Comparison of ENCODE assay signal across 22 cellular contexts in the genomic region with DNA sequence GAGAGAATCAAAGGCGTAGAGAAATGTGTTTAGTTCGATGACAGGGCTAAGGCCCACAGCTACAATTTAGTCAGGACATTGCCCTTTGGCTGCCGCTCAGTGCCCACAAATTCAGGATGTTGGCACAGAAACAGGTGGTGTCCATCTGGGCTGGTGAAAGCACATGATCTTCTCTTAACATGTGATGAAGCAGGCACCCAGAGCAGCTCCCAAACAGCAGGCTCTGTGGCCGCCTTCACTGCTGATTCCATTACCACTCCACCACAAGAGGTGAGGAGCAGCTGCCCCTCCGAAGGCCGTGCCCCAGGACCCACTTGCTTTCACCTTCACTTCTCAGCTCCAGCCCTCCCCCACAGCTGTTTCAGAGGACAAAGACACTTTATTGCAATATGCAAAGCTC. TPM values are rescaled to one million over a fixed set of nuclear protein-coding genes. Genes with fewer than 3 reads are reported as not detected.
DNase-seq lines count a peak whose midpoint lies in the region; ATAC-seq and TF ChIP-seq lines count a peak whose summit lies in the region.
"Had no signal": no experiment of that assay in that cellular context is flagged by ENCODE, and none has a peak within 500 bp of the region (broad histone marks: within the 10 kb centered on the region; RNA-seq: fewer than 3 reads in every experiment).

No MANE protein-coding gene starts in this region.

- H3K9me2 ChIP-seq in Loucy (replicated peaks; ENCODE audit: low read depth, low read length), result no peaks in the 10 kb centered on the region

- DNase-seq in EL, result peak; percentile 78
- no peak for DNase-seq in mammary epithelial cell
- peak; percentile 98 for DNase-seq in myocyte (ENCODE audit: low read depth)
- DNase-seq in gastrocnemius medialis, result no peak
- no peak for DNase-seq in T-helper 17 cell
- DNase-seq in NCI-H82 treated with DMSO at 0.1 percent for 48 hours (lab: John Stamatoyannopoulos, UW; ENCODE audit: unreplicated experiment), result no peak
- DNase-seq in stimulated activated effector memory CD8-positive, alpha-beta T cell treated with anti-CD3 and anti-CD28 coated beads, Interleukin-12 subunit alpha, Interleukin-12 subunit beta, amount 100 ng/mL, for 72 hours (ENCODE audit: low spot score in 2 of 2), result no peak
- DNase-seq: activated CD4-positive, alpha-beta T cell treated with anti-CD3 and anti-CD28 coated beads for 4 hours; activated CD8-positive, alpha-beta memory T cell treated with anti-CD3 and anti-CD28 coated beads, Interleukin-2, amount 50 U/mL, for 4 hours; activated effector memory CD4-positive, alpha-beta T cell treated with anti-CD3 and anti-CD28 coated beads, Interleukin-2, amount 50 U/mL, for 16 hours; COR-L47; effector CD8-positive, alpha-beta T cell; heart right ventricle; NCI-H2029; NCI-H510A treated with DMSO at 0.1 percent for 48 hours; PC-9 had no signal

- H3K4me1 Mint-ChIP-seq in T-helper 17 cell, result no peaks in the 10 kb centered on the region
- H3K4me1 Mint-ChIP-seq in stimulated activated effector memory CD8-positive, alpha-beta T cell treated with anti-CD3 and anti-CD28 coated beads, Interleukin-12 subunit alpha, Interleukin-12 subunit beta, amount 100 ng/mL, for 72 hours, result no peaks in the 10 kb centered on the region

- H2AFZ ChIP-seq in Loucy (ENCODE audit: low read length), result peak overlapping the region; percentile 53
- peak overlapping the region; percentile 79 for H2AFZ ChIP-seq in mammary epithelial cell (ENCODE audit: low read depth, low read length)
- H2AFZ ChIP-seq: PC-9 had no signal

- TF ChIP-seq CTCF in Loucy (conservative IDR thresholded peaks at IDR 0.05; ENCODE audit: low read length) (no peak), mammary epithelial cell (conservative IDR thresholded peaks at IDR 0.05 in 1 of 2, IDR thresholded peaks at IDR 0.05 in 1 of 2; ENCODE audit: extremely low read depth in 1 of 2, insufficient read depth in 1 of 2, low read depth in 1 of 2, low read length in 2 of 2) (no peak), gastrocnemius medialis (IDR thresholded peaks at IDR 0.05 in 4 of 5, conservative IDR thresholded peaks at IDR 0.05 in 1 of 5) (no peak)

- H3K4me2 ChIP-seq in Loucy (ENCODE audit: low read depth, low read length, poor library complexity, severe bottlenecking) (no peak overlapping the region), mammary epithelial cell (ENCODE audit: insufficient read depth, low read depth, low read length) (peak overlapping the region; percentile 48)
- H3K4me2 ChIP-seq: PC-9, smooth muscle cell had no signal

- dilution Hi-C loops in mammary epithelial cell (cut with HindIII; ENCODE audit: low sequenced_read_pairs), result no loop called here

- in situ Hi-C loops in mammary epithelial cell (cut with MboI; ENCODE audit: low sequenced_read_pairs in 2 of 2), result no loop called here
- in situ Hi-C loops in gastrocnemius medialis (cut with MboI; ENCODE audit: low sequenced_read_pairs in 4 of 4), result no loop called here

- WGBS in mammary epithelial cell (ENCODE audit: low coverage, missing lambda C conversion rate), result 19% methylated on average over 3 of the region's 6 CpGs

- no peaks in the 10 kb centered on the region for H3K9me3 Mint-ChIP-seq in stimulated activated effector memory CD8-positive, alpha-beta T cell treated with anti-CD3 and anti-CD28 coated beads, Interleukin-12 subunit alpha, Interleukin-12 subunit beta, amount 100 ng/mL, for 72 hours
- H3K9me3 Mint-ChIP-seq: natural killer cell treated with Interleukin-12 subunit alpha and Interleukin-12 subunit beta and Interleukin-15 and Interleukin-18, amount 100 ng/mL, for 72 hours had no signal

- H3K27ac ChIP-seq in mammary epithelial cell (ENCODE audit: insufficient read depth, low read depth, low read length) (no peak overlapping the region), gastrocnemius medialis (no peak overlapping the region)
- H3K27ac ChIP-seq: heart right ventricle, PC-9, suprapubic skin had no signal

- H3K36me3 ChIP-seq in Loucy (ENCODE audit: insufficient read depth, low read length) (no peaks in the 10 kb centered on the region), mammary epithelial cell (ENCODE audit: insufficient read depth, low read length) (no peaks in the 10 kb centered on the region), gastrocnemius medialis (no peaks in the 10 kb centered on the region)
- H3K36me3 ChIP-seq: heart right ventricle, suprapubic skin had no signal

- H3K9me3 ChIP-seq in Loucy (ENCODE audit: insufficient read depth, low read depth, low read length), result no peaks in the 10 kb centered on the region
- no peaks in the 10 kb centered on the region for H3K9me3 ChIP-seq in mammary epithelial cell (replicated peaks; ENCODE audit: insufficient read depth, low read length)
- H3K9me3 ChIP-seq in gastrocnemius medialis, result no peaks in the 10 kb centered on the region
- no peaks in the 10 kb centered on the region for H3K9me3 ChIP-seq in T-helper 17 cell (ENCODE audit: control insufficient read depth, low read length, poor library complexity, severe bottlenecking)
- H3K9me3 ChIP-seq: heart right ventricle, suprapubic skin had no signal

- H3K36me3 Mint-ChIP-seq in T-helper 17 cell (ENCODE audit: low read depth), result no peaks in the 10 kb centered on the region
- H3K36me3 Mint-ChIP-seq in stimulated activated effector memory CD8-positive, alpha-beta T cell treated with anti-CD3 and anti-CD28 coated beads, Interleukin-12 subunit alpha, Interleukin-12 subunit beta, amount 100 ng/mL, for 72 hours, result no peaks in the 10 kb centered on the region
- H3K36me3 Mint-ChIP-seq: natural killer cell treated with Interleukin-12 subunit alpha and Interleukin-12 subunit beta and Interleukin-15 and Interleukin-18, amount 100 ng/mL, for 72 hours had no signal

- H4K20me1 ChIP-seq in Loucy (ENCODE audit: insufficient read depth, low read length, poor library complexity, severe bottlenecking) (no peaks in the 10 kb centered on the region), mammary epithelial cell (ENCODE audit: insufficient read depth, low read length) (no peaks in the 10 kb centered on the region)

- TF ChIP-seq POLR2A in gastrocnemius medialis (IDR thresholded peaks at IDR 0.05), result no peak

- CTCF ChIA-PET in mammary epithelial cell (lab: Charles Lee; ENCODE audit: low non-redundant PET), result no interaction called here

- peaks cover 60% of the 10 kb centered on the region for H3K27me3 Mint-ChIP-seq in T-helper 17 cell

- H3K9ac ChIP-seq in Loucy (ENCODE audit: low read depth, low read length, poor library complexity, severe bottlenecking) (no peak overlapping the region), mammary epithelial cell (ENCODE audit: insufficient read depth, low read length) (no peak overlapping the region)

- H3K27me3 ChIP-seq in Loucy (ENCODE audit: insufficient read depth, low read length, poor library complexity, severe bottlenecking) (no peaks in the 10 kb centered on the region), mammary epithelial cell (ENCODE audit: insufficient read depth, low read length) (no peaks in the 10 kb centered on the region), gastrocnemius medialis (no peaks in the 10 kb centered on the region)

- no peak overlapping the region for H3K4me3 Mint-ChIP-seq in T-helper 17 cell
- no peak overlapping the region for H3K4me3 Mint-ChIP-seq in stimulated activated effector memory CD8-positive, alpha-beta T cell treated with anti-CD3 and anti-CD28 coated beads, Interleukin-12 subunit alpha, Interleukin-12 subunit beta, amount 100 ng/mL, for 72 hours
- H3K4me3 Mint-ChIP-seq: natural killer cell treated with Interleukin-12 subunit alpha and Interleukin-12 subunit beta and Interleukin-15 and Interleukin-18, amount 100 ng/mL, for 72 hours had no signal

- no peaks in the 10 kb centered on the region for H3F3A ChIP-seq in Loucy (ENCODE audit: low read depth)

- no peak overlapping the region for H3K4me3 ChIP-seq in Loucy (ENCODE audit: low read length, poor library complexity, severe bottlenecking)
- H3K4me3 ChIP-seq in mammary epithelial cell (replicated peaks in 1 of 3; ENCODE audit: insufficient read depth in 1 of 3, low read depth in 2 of 3, low read length in 3 of 3), result no peak overlapping the region
- no peak overlapping the region for H3K4me3 ChIP-seq in gastrocnemius medialis
- H3K4me3 ChIP-seq: heart right ventricle, PC-9, smooth muscle cell, suprapubic skin had no signal

- ATAC-seq in gastrocnemius medialis (no peak), T-helper 17 cell (no peak)
- no peak for ATAC-seq in stimulated activated effector memory CD8-positive, alpha-beta T cell treated with anti-CD3 and anti-CD28 coated beads, Interleukin-12 subunit alpha, Interleukin-12 subunit beta, amount 100 ng/mL, for 72 hours
- ATAC-seq: heart right ventricle had no signal

- H3K4me1 ChIP-seq in Loucy (ENCODE audit: insufficient read depth, low read length, poor library complexity, severe bottlenecking) (peaks cover 25% of the 10 kb centered on the region), mammary epithelial cell (ENCODE audit: insufficient read depth, low read length) (peaks cover 14% of the 10 kb centered on the region), gastrocnemius medialis (no peaks in the 10 kb centered on the region)
- H3K4me1 ChIP-seq: heart right ventricle, suprapubic skin had no signal

- H3K27ac Mint-ChIP-seq in T-helper 17 cell, result no peak overlapping the region
- no peak overlapping the region for H3K27ac Mint-ChIP-seq in stimulated activated effector memory CD8-positive, alpha-beta T cell treated with anti-CD3 and anti-CD28 coated beads, Interleukin-12 subunit alpha, Interleukin-12 subunit beta, amount 100 ng/mL, for 72 hours
- H3K27ac Mint-ChIP-seq: natural killer cell treated with Interleukin-12 subunit alpha and Interleukin-12 subunit beta and Interleukin-15 and Interleukin-18, amount 100 ng/mL, for 72 hours had no signal

- H3K79me2 ChIP-seq in Loucy (ENCODE audit: insufficient read depth, low read length), result no peaks in the 10 kb centered on the region
- no peaks in the 10 kb centered on the region for H3K79me2 ChIP-seq in mammary epithelial cell (ENCODE audit: insufficient read depth, low read length)

- intact Hi-C loops in mammary epithelial cell (cut with micrococcal nuclease), result no loop called here
- intact Hi-C loops in gastrocnemius medialis (cut with DNase I; ENCODE audit: low total_unique reads), result no loop called here

- BruUV-seq in mammary epithelial cell (replicated peaks; lab: Mats Ljungman, UMichigan), result no TSS peak

RNA-seq across cellular contexts. Expression of a gene that starts 24.8 kb away (rescaled TPM):
- total RNA-seq in mammary epithelial cell, result not detected
- polyA plus RNA-seq in mammary epithelial cell, result not detected
- polyA minus RNA-seq in mammary epithelial cell, result not detected
- 0.78 TPM in 1 of 2 replicates, not detected in the other for total RNA-seq in myocyte
- polyA plus RNA-seq in myocyte (2012), result 0.19 TPM
- total RNA-seq in gastrocnemius medialis, result 10 to 100 TPM; 10.1 to 34.8 (median 21.8) TPM
- not detected for total RNA-seq in T-helper 17 cell
- total RNA-seq: fibroblast of lung; lung microvascular endothelial cell; natural killer cell treated with Interleukin-12 subunit alpha and Interleukin-12 subunit beta and Interleukin-15 and Interleukin-18, amount 100 ng/mL, for 72 hours; PC-9 had no signal
- polyA plus RNA-seq: fibroblast of lung had no signal

RNA-seq across cellular contexts. Expression of a gene that starts 58.1 kb away (rescaled TPM):
- total RNA-seq in mammary epithelial cell (under 1 TPM in 1 of 2 donors, not detected in 1; 0.67 TPM), myocyte (1.4 and 2.5 TPM in 2 replicates), gastrocnemius medialis (1 to 10 TPM in 2 of 4 donors, under 1 TPM in 1, not detected in 1; 0.76 to 1.2 (median 1.0) TPM), T-helper 17 cell (not detected)
- 0.03 TPM for polyA plus RNA-seq in mammary epithelial cell
- not detected for polyA minus RNA-seq in mammary epithelial cell
- polyA plus RNA-seq in myocyte (2012), result 8.0 TPM
- total RNA-seq: fibroblast of lung; natural killer cell treated with Interleukin-12 subunit alpha and Interleukin-12 subunit beta and Interleukin-15 and Interleukin-18, amount 100 ng/mL, for 72 hours; PC-9 had no signal
- polyA plus RNA-seq: fibroblast of lung had no signal

Comparison
In these comparisons a context has a peak if more than half of its experiments do, and no peak if none do; other contexts are left out.
1. DNase-seq: peak in EL (single experiment) and myocyte (single experiment); none in mammary epithelial cell (single experiment), gastrocnemius medialis (0 of 2), T-helper 17 cell (0 of 3), NCI-H82 treated with DMSO at 0.1 percent for 48 hours (single experiment) and stimulated activated effector memory CD8-positive, alpha-beta T cell treated with anti-CD3 and anti-CD28 coated beads, Interleukin-12 subunit alpha, Interleukin-12 subunit beta, amount 100 ng/mL, for 72 hours (0 of 2).